ENCODE assay signal across 8 cellular contexts in the genomic region with DNA sequence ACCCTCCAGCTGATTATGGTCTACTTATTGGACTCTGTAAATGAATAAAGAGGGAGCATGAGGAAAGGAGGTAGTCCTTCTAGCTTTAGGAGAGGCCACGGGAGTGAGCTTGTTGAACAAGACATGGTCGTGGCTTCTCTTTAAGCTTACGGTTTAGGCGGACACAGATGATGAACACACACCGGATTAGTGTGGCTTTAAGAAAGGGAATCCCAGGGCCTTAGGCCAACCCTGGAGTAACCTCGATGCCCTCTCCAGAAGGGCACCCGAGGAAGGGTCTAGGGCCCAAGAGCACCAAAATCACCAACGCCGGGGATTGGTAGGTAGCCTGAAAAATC. TPM values are rescaled to one million over a fixed set of nuclear protein-coding genes. Genes with fewer than 3 reads are reported as not detected.
DNase-seq lines count a peak whose midpoint lies in the region; ATAC-seq, FAIRE-seq and TF ChIP-seq lines count a peak whose summit lies in the region.

No MANE protein-coding gene starts in this region.

- no peaks in the 10 kb centered on the region for H3K9me3 ChIP-seq in neural progenitor cell (ENCODE audit: low read depth)

- no peak overlapping the region for H3K9ac ChIP-seq in neural progenitor cell

- no peaks in the 10 kb centered on the region for H3K9me3 Mint-ChIP-seq in neural progenitor cell

- DNase-seq in AG09309 (ENCODE audit: low read depth) (no peak), bronchial epithelial cell (ENCODE audit: low read depth) (no peak), neural progenitor cell (ENCODE audit: low spot score) (no peak), NCI-H774 (lab: John Stamatoyannopoulos, UW) (no peak), medulla oblongata (ENCODE audit: extremely low spot score) (no peak)
- DNase-seq in stimulated activated CD4-positive, alpha-beta T cell treated with anti-CD3 and anti-CD28 coated beads, Interleukin-15, amount 100 ng/mL, for 24 hours = no peak

- H3K4me2 ChIP-seq in neural progenitor cell = peak overlapping the region; percentile 66

- H3K79me2 ChIP-seq in neural progenitor cell (ENCODE audit: low read depth) = peaks cover 30% of the 10 kb centered on the region

- H3K36me3 ChIP-seq in bronchial epithelial cell (ENCODE audit: control insufficient read depth, insufficient read depth, low read length) (peaks cover 9% of the 10 kb centered on the region), neural progenitor cell (peaks cover 13% of the 10 kb centered on the region)

- H3K27me3 ChIP-seq in bronchial epithelial cell (ENCODE audit: control insufficient read depth, insufficient read depth, low read length) (no peaks in the 10 kb centered on the region), neural progenitor cell (no peaks in the 10 kb centered on the region)

- ATAC-seq in GM19395 (IDR thresholded peaks at IDR 0.05; ENCODE audit: unreplicated experiment) (peak; percentile 7), HG03521 (IDR thresholded peaks at IDR 0.05; ENCODE audit: unreplicated experiment) (peak; percentile 13)

- H3K4me1 ChIP-seq in neural progenitor cell = peaks cover 18% of the 10 kb centered on the region

- H3F3A ChIP-seq in neural progenitor cell (ENCODE audit: low read depth) = peaks cover 34% of the 10 kb centered on the region

- H3K4me3 Mint-ChIP-seq in neural progenitor cell = peak overlapping the region; percentile 81

- H3K36me3 Mint-ChIP-seq in neural progenitor cell = peaks cover 16% of the 10 kb centered on the region

- peaks cover 27% of the 10 kb centered on the region for H4K20me1 ChIP-seq in neural progenitor cell (ENCODE audit: low read depth)

- peak overlapping the region; percentile 92 for H2AFZ ChIP-seq in neural progenitor cell (replicated peaks)

- no peak overlapping the region for H3K27ac Mint-ChIP-seq in neural progenitor cell

- H3K27ac ChIP-seq in neural progenitor cell = no peak overlapping the region

- FAIRE-seq in bronchial epithelial cell (lab: Jason Lieb, UNC) = no peak

- H3K4me3 ChIP-seq in AG09309 (ENCODE audit: control insufficient read depth, low read depth, low read length) (peak overlapping the region; percentile 40), bronchial epithelial cell (ENCODE audit: low read depth, low read length) (peak overlapping the region; percentile 0), neural progenitor cell (peak overlapping the region; percentile 26)

- H3K27me3 Mint-ChIP-seq in neural progenitor cell (ENCODE audit: insufficient read depth, low read depth) = peaks cover 8% of the 10 kb centered on the region

- peaks cover 23% of the 10 kb centered on the region for H3K4me1 Mint-ChIP-seq in neural progenitor cell

- no peak for TF ChIP-seq CTCF in AG09309 (IDR thresholded peaks at IDR 0.05; ENCODE audit: control insufficient read depth, insufficient read depth, low read depth, low read length, missing control alignments)
- no peak for TF ChIP-seq CTCF in bronchial epithelial cell (IDR thresholded peaks at IDR 0.05; ENCODE audit: insufficient read depth, low read length, severe bottlenecking)
- TF ChIP-seq CTCF in neural progenitor cell (IDR thresholded peaks at IDR 0.05) = no peak

RNA-seq across cellular contexts. Expression of gene ERVMER34-1, which starts 39.4 kb away (rescaled TPM):
- total RNA-seq in bronchial epithelial cell (0.51 and 3.2 TPM in 2 replicates), neural progenitor cell (ENCODE audit: low replicate concordance) (2.0 and 2.1 TPM in 2 replicates)

RNA-seq across cellular contexts. Expression of gene USP46, which starts 52.7 kb away (rescaled TPM):
- total RNA-seq in bronchial epithelial cell = 14.7 and 17.2 TPM in 2 replicates
- 27.7 and 51.3 TPM in 2 replicates for total RNA-seq in neural progenitor cell (ENCODE audit: low replicate concordance)
